Comparison of ENCODE assay signal across 1 cellular context in the genomic region with DNA sequence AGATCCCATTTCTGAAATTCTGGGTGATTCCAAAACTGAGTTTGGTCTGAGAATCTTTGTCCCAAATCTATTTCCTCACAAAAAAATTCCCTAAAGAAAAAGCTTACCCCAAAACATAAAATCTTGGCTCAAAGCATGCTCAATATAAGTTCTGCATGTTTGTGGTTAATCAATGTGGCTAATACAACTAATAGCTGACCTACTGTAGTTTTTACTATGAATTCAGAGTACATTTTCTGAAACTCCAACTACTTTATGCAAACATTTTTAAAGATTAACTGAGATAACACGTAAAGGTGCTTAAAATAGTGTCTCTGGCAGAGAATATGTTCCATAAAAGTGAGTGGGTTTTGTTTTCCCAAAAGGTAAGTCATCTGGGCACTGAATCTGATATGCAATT.
A peak's percentile ranks its signal among the peaks of the same experiment; 100 is the strongest.
TF ChIP-seq lines count a peak whose summit lies in the region.

No MANE protein-coding gene starts in this region.

TF ChIP-seq in GM12878, 131 proteins besides CTCF, POLR2A, EP300 and RAD21:
- TF ChIP-seq RUNX3 (IDR thresholded peaks at IDR 0.05; ENCODE audit: low read length) = peak; percentile 58; the same call in 1 of the 2 replicates
- TF ChIP-seq, protein P1, sequence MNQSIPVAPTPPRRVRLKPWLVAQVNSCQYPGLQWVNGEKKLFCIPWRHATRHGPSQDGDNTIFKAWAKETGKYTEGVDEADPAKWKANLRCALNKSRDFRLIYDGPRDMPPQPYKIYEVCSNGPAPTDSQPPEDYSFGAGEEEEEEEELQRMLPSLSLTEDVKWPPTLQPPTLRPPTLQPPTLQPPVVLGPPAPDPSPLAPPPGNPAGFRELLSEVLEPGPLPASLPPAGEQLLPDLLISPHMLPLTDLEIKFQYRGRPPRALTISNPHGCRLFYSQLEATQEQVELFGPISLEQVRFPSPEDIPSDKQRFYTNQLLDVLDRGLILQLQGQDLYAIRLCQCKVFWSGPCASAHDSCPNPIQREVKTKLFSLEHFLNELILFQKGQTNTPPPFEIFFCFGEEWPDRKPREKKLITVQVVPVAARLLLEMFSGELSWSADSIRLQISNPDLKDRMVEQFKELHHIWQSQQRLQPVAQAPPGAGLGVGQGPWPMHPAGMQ (IDR thresholded peaks at IDR 0.05; ENCODE audit: borderline replicate concordance) = no peak
- TF ChIP-seq POLR2AphosphoS5 (IDR thresholded peaks at IDR 0.05; ENCODE audit: low read length) = no peak
- TF ChIP-seq, protein P2, sequence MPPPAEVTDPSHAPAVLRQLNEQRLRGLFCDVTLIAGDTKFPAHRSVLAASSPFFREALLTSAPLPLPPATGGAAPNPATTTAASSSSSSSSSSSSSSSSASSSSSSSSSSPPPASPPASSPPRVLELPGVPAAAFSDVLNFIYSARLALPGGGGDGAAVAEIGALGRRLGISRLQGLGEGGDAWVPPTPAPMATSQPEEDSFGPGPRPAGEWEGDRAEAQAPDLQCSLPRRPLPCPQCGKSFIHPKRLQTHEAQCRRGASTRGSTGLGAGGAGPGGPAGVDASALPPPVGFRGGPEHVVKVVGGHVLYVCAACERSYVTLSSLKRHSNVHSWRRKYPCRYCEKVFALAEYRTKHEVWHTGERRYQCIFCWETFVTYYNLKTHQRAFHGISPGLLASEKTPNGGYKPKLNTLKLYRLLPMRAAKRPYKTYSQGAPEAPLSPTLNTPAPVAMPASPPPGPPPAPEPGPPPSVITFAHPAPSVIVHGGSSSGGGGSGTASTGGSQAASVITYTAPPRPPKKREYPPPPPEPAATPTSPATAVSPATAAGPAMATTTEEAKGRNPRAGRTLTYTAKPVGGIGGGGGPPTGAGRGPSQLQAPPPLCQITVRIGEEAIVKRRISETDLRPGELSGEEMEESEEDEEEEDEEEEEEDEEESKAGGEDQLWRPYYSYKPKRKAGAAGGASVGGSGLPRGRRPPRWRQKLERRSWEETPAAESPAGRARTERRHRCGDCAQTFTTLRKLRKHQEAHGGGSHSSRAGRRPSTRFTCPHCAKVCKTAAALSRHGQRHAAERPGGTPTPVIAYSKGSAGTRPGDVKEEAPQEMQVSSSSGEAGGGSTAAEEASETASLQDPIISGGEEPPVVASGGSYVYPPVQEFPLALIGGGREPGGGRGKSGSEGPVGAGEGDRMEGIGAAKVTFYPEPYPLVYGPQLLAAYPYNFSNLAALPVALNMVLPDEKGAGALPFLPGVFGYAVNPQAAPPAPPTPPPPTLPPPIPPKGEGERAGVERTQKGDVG (CRISPR knock-in tag; IDR thresholded peaks at IDR 0.05) = no peak
